Comparison of ENCODE assay signal across 8 cellular contexts in the genomic region with DNA sequence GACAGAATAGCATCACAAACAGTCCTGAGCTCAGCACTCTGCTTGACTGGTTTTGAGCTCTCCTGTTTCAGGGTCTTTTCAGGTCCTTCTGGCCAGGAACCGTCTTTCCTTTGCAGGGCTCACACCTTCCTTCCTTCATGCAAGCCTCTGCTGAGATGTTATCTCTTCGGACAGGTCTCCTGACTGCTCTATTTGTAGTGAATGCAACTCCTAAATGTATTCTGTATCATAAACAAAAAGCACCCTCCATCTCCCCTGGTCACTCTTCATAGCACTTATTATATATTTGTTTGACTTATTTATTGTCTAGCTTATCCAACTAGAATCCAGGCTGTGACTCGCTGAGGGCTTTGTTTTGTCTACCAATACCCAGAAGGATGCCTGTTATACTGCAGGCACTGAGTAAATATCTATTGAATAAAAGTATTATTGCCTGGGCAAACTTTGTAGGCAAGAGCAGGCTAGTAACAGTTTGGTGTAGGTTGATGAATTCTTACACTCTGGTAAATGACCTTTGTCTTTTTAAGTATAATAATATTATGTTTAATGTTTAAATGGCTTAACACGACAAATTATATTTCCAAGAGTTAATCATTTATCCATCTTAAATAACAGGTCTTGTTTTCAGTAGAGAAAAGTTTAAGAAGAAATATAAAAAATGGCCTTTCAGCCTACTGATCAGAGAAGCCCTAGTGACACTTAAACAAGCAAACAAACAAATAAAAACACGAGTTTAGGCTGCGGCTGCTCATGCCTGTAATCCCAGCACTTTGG.
DNase-seq lines count a peak whose midpoint lies in the region; ATAC-seq and TF ChIP-seq lines count a peak whose summit lies in the region.

No MANE protein-coding gene starts in this region.

- no peaks in the 10 kb centered on the region for H3K27me3 Mint-ChIP-seq in activated CD4-positive, alpha-beta memory T cell treated with anti-CD3 and anti-CD28 coated beads for 36 hours
- no peaks in the 10 kb centered on the region for H3K27me3 Mint-ChIP-seq in mesothelial cell of epicardium (ENCODE audit: low read depth)

- no peaks in the 10 kb centered on the region for H3K36me3 Mint-ChIP-seq in activated CD4-positive, alpha-beta memory T cell treated with anti-CD3 and anti-CD28 coated beads for 36 hours
- no peaks in the 10 kb centered on the region for H3K36me3 Mint-ChIP-seq in mesothelial cell of epicardium

- ATAC-seq in HG03571 (IDR thresholded peaks at IDR 0.05; ENCODE audit: unreplicated experiment) = no peak

- DNase-seq in ELF-1 (ENCODE audit: low read depth, low spot score) (peak; percentile 37), mesothelial cell of epicardium (ENCODE audit: low spot score in 2 of 2, unreplicated experiment in 2 of 2) (no peak), NCI-H1436 (lab: John Stamatoyannopoulos, UW) (no peak), ureter (ENCODE audit: low spot score) (no peak), OCI-M2 (lab: John Stamatoyannopoulos, UW; ENCODE audit: unreplicated experiment) (no peak)
- DNase-seq in activated CD4-positive, alpha-beta memory T cell treated with anti-CD3 and anti-CD28 coated beads for 36 hours = no peak

- no peak overlapping the region for H3K4me3 Mint-ChIP-seq in activated CD4-positive, alpha-beta memory T cell treated with anti-CD3 and anti-CD28 coated beads for 36 hours
- no peak overlapping the region for H3K4me3 Mint-ChIP-seq in mesothelial cell of epicardium

- peak overlapping the region; percentile 40 for H3K27ac Mint-ChIP-seq in activated CD4-positive, alpha-beta memory T cell treated with anti-CD3 and anti-CD28 coated beads for 36 hours
- H3K27ac Mint-ChIP-seq in mesothelial cell of epicardium = peak overlapping the region; percentile 57

- POLR2A ChIA-PET in activated CD4-positive, alpha-beta memory T cell treated with anti-CD3 and anti-CD28 coated beads for 36 hours (lab: Charles Lee) = interaction anchor here (1.3 to 1.7 kb wide), 2 partner anchors 228 to 290 kb away, joined by 3 to 5 read pairs; no protein-coding TSS in a partner anchor

- H3K9me3 Mint-ChIP-seq in activated CD4-positive, alpha-beta memory T cell treated with anti-CD3 and anti-CD28 coated beads for 36 hours = no peaks in the 10 kb centered on the region
- H3K9me3 Mint-ChIP-seq in mesothelial cell of epicardium = no peaks in the 10 kb centered on the region

- intact Hi-C loops in activated CD4-positive, alpha-beta memory T cell treated with anti-CD3 and anti-CD28 coated beads for 36 hours (cut with micrococcal nuclease) = loop anchor here (5.0 kb wide), 1 partner anchor 228 kb away; no protein-coding TSS in a partner anchor

- H3K27ac ChIP-seq in 22Rv1 = peak overlapping the region; percentile 88

- peaks cover 63% of the 10 kb centered on the region for H3K4me1 Mint-ChIP-seq in activated CD4-positive, alpha-beta memory T cell treated with anti-CD3 and anti-CD28 coated beads for 36 hours (ENCODE audit: low read depth)
- H3K4me1 Mint-ChIP-seq in mesothelial cell of epicardium = peaks cover 54% of the 10 kb centered on the region

- TF ChIP-seq CTCF in 22Rv1 (IDR thresholded peaks at IDR 0.05) = no peak
- no peak for TF ChIP-seq CTCF in mesothelial cell of epicardium (IDR thresholded peaks at IDR 0.05; ENCODE audit: unreplicated experiment)

- CTCF ChIA-PET in activated CD4-positive, alpha-beta memory T cell treated with anti-CD3 and anti-CD28 coated beads for 36 hours (lab: Charles Lee) = interaction anchor here (0.7 to 1.8 kb wide), 13 partner anchors 12 to 291 kb away, joined by 3 to 9 read pairs (median 4); no protein-coding TSS in a partner anchor
